ENCODE assay signal across 8 cellular contexts in genomic region chr4:118352843-118353373, GRCh38. TPM values are rescaled to one million over a fixed set of nuclear protein-coding genes. Genes with fewer than 3 reads are reported as not detected.
DNase-seq lines count a peak whose midpoint lies in the region; ATAC-seq and TF ChIP-seq lines count a peak whose summit lies in the region.

Gene PRSS12 (minus strand): TSS chr4:118353003. CDS start chr4:118352720, 283 bp downstream.

- DNase-seq in DMS 273 (lab: John Stamatoyannopoulos, UW; ENCODE audit: unreplicated experiment) (peak; percentile 91), DMS 273 treated with DMSO at 0.1 percent for 48 hours (lab: John Stamatoyannopoulos, UW) (no peak), NB4 (ENCODE audit: low read depth) (peak; percentile 91), WERI-Rb-1 (peak; percentile 96), cerebellum (ENCODE audit: low spot score) (peak; percentile 12), kidney tubule cell (ENCODE audit: low spot score) (peak; percentile 80)
- peak; percentile 5 for DNase-seq in stimulated activated CD4-positive, alpha-beta T cell treated with anti-CD3 and anti-CD28 coated beads, Interleukin-2, amount 100 ng/mL, for 4 hours (ENCODE audit: low read depth)

- TF ChIP-seq POLR2A in NB4 (IDR thresholded peaks at IDR 0.05; ENCODE audit: extremely low read depth, insufficient read length): no peak

- TF ChIP-seq CTCF in NB4 (IDR thresholded peaks at IDR 0.05; ENCODE audit: low read depth, low read length) (peak; percentile 61), WERI-Rb-1 (IDR thresholded peaks at IDR 0.05; ENCODE audit: low read depth, low read length) (peak; percentile 98)

- H3K4me3 ChIP-seq in NB4 (ENCODE audit: low read depth, low read length) (peak within 1 kb of the TSS; percentile 62), WERI-Rb-1 (ENCODE audit: low read depth, low read length) (peak within 1 kb of the TSS; percentile 95)

- peaks cover 16% of the 10 kb centered on the region for H3K36me3 ChIP-seq in WERI-Rb-1

- no peaks in the 10 kb centered on the region for H3K9me3 ChIP-seq in WERI-Rb-1 (ENCODE audit: severe bottlenecking)

- peak; percentile 97 for ATAC-seq in HG02610 (IDR thresholded peaks at IDR 0.05; ENCODE audit: unreplicated experiment)

- peak within 1 kb of the TSS; percentile 92 for H3K27ac ChIP-seq in WERI-Rb-1

- H3K27me3 ChIP-seq in WERI-Rb-1 (ENCODE audit: insufficient read depth, low read depth, severe bottlenecking): no peaks in the 10 kb centered on the region

RNA-seq across cellular contexts. Expression of gene PRSS12, which starts in this region (rescaled TPM):
- total RNA-seq in cerebellum: 6.4 TPM
